19 cellular contexts compared by ENCODE assay signal in the genomic region with DNA sequence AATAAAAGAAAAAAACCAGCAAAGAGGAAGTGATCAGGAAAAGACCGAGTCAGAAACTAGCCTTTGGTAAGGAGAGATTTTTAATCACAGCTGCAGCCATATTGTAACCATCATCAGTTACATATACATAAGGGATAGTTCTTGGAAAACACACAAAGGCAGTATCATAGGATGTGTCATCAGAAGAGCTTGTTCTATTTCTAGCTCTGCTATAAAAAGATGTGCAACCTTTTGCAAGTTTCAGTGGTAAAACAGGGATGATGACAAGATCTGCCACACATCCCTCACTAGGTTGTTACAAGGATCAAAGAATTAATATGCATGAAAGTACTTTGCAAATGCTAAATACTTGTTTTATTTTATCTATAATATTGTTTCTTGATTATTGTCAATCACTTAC.
DNase-seq lines count a peak whose midpoint lies in the region; ATAC-seq, FAIRE-seq and TF ChIP-seq lines count a peak whose summit lies in the region.
"Had no signal": no experiment of that assay in that cellular context is flagged by ENCODE, and none has a peak within 500 bp of the region (broad histone marks: within the 10 kb centered on the region; RNA-seq: fewer than 3 reads in every experiment).

No MANE protein-coding gene starts in this region.

- H3K9me2 ChIP-seq in PC-3 (replicated peaks; ENCODE audit: low read length): no peaks in the 10 kb centered on the region

- peaks cover 1% of the 10 kb centered on the region for H3K36me3 Mint-ChIP-seq in activated CD4-positive, alpha-beta T cell treated with anti-CD3 and anti-CD28 coated beads for 36 hours (ENCODE audit: low read depth)

- H3K79me2 ChIP-seq in PC-3 (ENCODE audit: low read length) (no peaks in the 10 kb centered on the region), fibroblast of lung (ENCODE audit: control insufficient read depth, insufficient read depth, low read length) (no peaks in the 10 kb centered on the region)

- no peak overlapping the region for H2AK5ac ChIP-seq in neuronal stem cell (ENCODE audit: low read depth, low read length)

- no TSS peak for BruUV-seq in PC-3 (replicated peaks; lab: Mats Ljungman, UMichigan)

- H2BK12ac ChIP-seq in neuronal stem cell (ENCODE audit: low read length): no peak overlapping the region

- POLR2A ChIA-PET in activated CD4-positive, alpha-beta T cell treated with anti-CD3 and anti-CD28 coated beads for 36 hours (lab: Charles Lee): no interaction called here
- POLR2A ChIA-PET in PC-3 (lab: Charles Lee; ENCODE audit: unreplicated experiment): no interaction called here

- H3F3A ChIP-seq in PC-3 (ENCODE audit: low read length, unreplicated experiment): no peaks in the 10 kb centered on the region

- no peak for FAIRE-seq in GM12892 (lab: Jason Lieb, UNC)
- FAIRE-seq: G401.6 had no signal

- no peak overlapping the region for H2BK15ac ChIP-seq in neuronal stem cell (ENCODE audit: low read length)

- ATAC-seq in activated CD4-positive, alpha-beta T cell treated with anti-CD3 and anti-CD28 coated beads for 36 hours: peak; percentile 95
- peak; percentile 37 for ATAC-seq in PC-3
- peak; percentile 89 for ATAC-seq in stimulated activated naive CD8-positive, alpha-beta T cell treated with anti-CD3 and anti-CD28 coated beads, Interleukin-15, Interleukin-2, amounts not matched to agents 100 U/mL and 50 U/mL, for 24 hours
- ATAC-seq: lower lobe of right lung had no signal

- no CpG with 5 or more reads among the region's 1 CpG for WGBS in neuronal stem cell (ENCODE audit: extremely low coverage in 2 of 2, insufficient read length in 2 of 2, insufficient replicate concordance in 1 of 2), 2 donors

- peaks cover 13% of the 10 kb centered on the region for H3K4me1 Mint-ChIP-seq in activated CD4-positive, alpha-beta T cell treated with anti-CD3 and anti-CD28 coated beads for 36 hours

- H3K4ac ChIP-seq in neuronal stem cell (ENCODE audit: low read length): no peak overlapping the region

- no peak overlapping the region for H3K4me3 Mint-ChIP-seq in activated CD4-positive, alpha-beta T cell treated with anti-CD3 and anti-CD28 coated beads for 36 hours
- H3K4me3 Mint-ChIP-seq: activated naive CD8-positive, alpha-beta T cell had no signal

- no peaks in the 10 kb centered on the region for H3K79me1 ChIP-seq in neuronal stem cell (ENCODE audit: low read depth, low read length)

- no peak overlapping the region for H2BK5ac ChIP-seq in neuronal stem cell (ENCODE audit: low read length)

- intact Hi-C loops in activated CD4-positive, alpha-beta T cell treated with anti-CD3 and anti-CD28 coated beads for 36 hours (cut with DNase I, micrococcal nuclease): no loop called here
- intact Hi-C loops in PC-3 (cut with micrococcal nuclease): no loop called here

- no peak overlapping the region for H3K27ac Mint-ChIP-seq in activated CD4-positive, alpha-beta T cell treated with anti-CD3 and anti-CD28 coated beads for 36 hours
- H3K27ac Mint-ChIP-seq: activated naive CD8-positive, alpha-beta T cell had no signal

- no peaks in the 10 kb centered on the region for H3K27me3 Mint-ChIP-seq in activated CD4-positive, alpha-beta T cell treated with anti-CD3 and anti-CD28 coated beads for 36 hours
- H3K27me3 Mint-ChIP-seq: activated naive CD8-positive, alpha-beta T cell had no signal

- H3K27ac ChIP-seq in PC-3 (ENCODE audit: low read length): no peak overlapping the region
- H3K27ac ChIP-seq in fibroblast of lung (ENCODE audit: insufficient read depth, low read length): no peak overlapping the region
- H3K27ac ChIP-seq in neuronal stem cell (replicated peaks; ENCODE audit: low read length): no peak overlapping the region
- H3K27ac ChIP-seq in SJCRH30: no peak overlapping the region
- H3K27ac ChIP-seq: lower lobe of right lung had no signal

- H4K91ac ChIP-seq in neuronal stem cell (ENCODE audit: low read depth, low read length, poor library complexity): no peak overlapping the region

- H3K4me3 ChIP-seq in PC-3 (ENCODE audit: low read length) (no peak overlapping the region), fibroblast of lung (replicated peaks in 1 of 4; ENCODE audit: control extremely low read depth in 1 of 4, insufficient read depth in 1 of 4, low read depth in 3 of 4, low read length in 4 of 4) (no peak overlapping the region), neuronal stem cell (ENCODE audit: low read length in 2 of 2) (no peak overlapping the region), SJCRH30 (no peak overlapping the region)
- H3K4me3 ChIP-seq: lower lobe of right lung, sigmoid colon had no signal

- no peak overlapping the region for H3K18ac ChIP-seq in neuronal stem cell (ENCODE audit: low read length)

- H3K9ac ChIP-seq in PC-3 (ENCODE audit: low read length) (no peak overlapping the region), fibroblast of lung (ENCODE audit: insufficient read depth, low read length) (no peak overlapping the region), neuronal stem cell (ENCODE audit: low read depth, low read length, poor library complexity) (no peak overlapping the region)

- H3K9me3 ChIP-seq in PC-3 (ENCODE audit: low read length) (no peaks in the 10 kb centered on the region), fibroblast of lung (ENCODE audit: control insufficient read depth, insufficient read depth, low read depth, low read length) (no peaks in the 10 kb centered on the region), neuronal stem cell (replicated peaks in 1 of 2; ENCODE audit: control insufficient read depth in 2 of 2, insufficient read depth in 1 of 2, low read depth in 1 of 2, low read length in 2 of 2) (no peaks in the 10 kb centered on the region), SJCRH30 (replicated peaks) (no peaks in the 10 kb centered on the region)
- H3K9me3 ChIP-seq: lower lobe of right lung, sigmoid colon had no signal

- H3K9me3 Mint-ChIP-seq in activated CD4-positive, alpha-beta T cell treated with anti-CD3 and anti-CD28 coated beads for 36 hours (ENCODE audit: low read depth): no peaks in the 10 kb centered on the region

- no peaks in the 10 kb centered on the region for H3K36me3 ChIP-seq in PC-3 (ENCODE audit: low read depth, low read length)
- H3K36me3 ChIP-seq in fibroblast of lung (ENCODE audit: control insufficient read depth, insufficient read depth, low read length): no peaks in the 10 kb centered on the region
- no peaks in the 10 kb centered on the region for H3K36me3 ChIP-seq in neuronal stem cell (replicated peaks in 1 of 2; ENCODE audit: control insufficient read depth in 2 of 2, insufficient read depth in 2 of 2, low read length in 2 of 2)
- H3K36me3 ChIP-seq in SJCRH30: peaks cover 2% of the 10 kb centered on the region; the same call in 1 of the 2 replicates
- H3K36me3 ChIP-seq: lower lobe of right lung, sigmoid colon had no signal

- H3K4me2 ChIP-seq in PC-3 (ENCODE audit: low read length) (no peak overlapping the region), fibroblast of lung (ENCODE audit: extremely low read depth, insufficient read depth, low read length) (no peak overlapping the region), neuronal stem cell (ENCODE audit: insufficient read depth, low read length, poor library complexity, severe bottlenecking) (no peak overlapping the region)

- H4K20me1 ChIP-seq in PC-3 (ENCODE audit: low read length) (no peaks in the 10 kb centered on the region), fibroblast of lung (ENCODE audit: control insufficient read depth, extremely low read depth, insufficient read depth, low read length) (no peaks in the 10 kb centered on the region)

- H2AFZ ChIP-seq in PC-3 (ENCODE audit: low read length): no peak overlapping the region
- H2AFZ ChIP-seq in fibroblast of lung (ENCODE audit: low read length): no peak overlapping the region
- no peak overlapping the region for H2AFZ ChIP-seq in neuronal stem cell (ENCODE audit: low read length)

- no peak overlapping the region for H2BK120ac ChIP-seq in neuronal stem cell (ENCODE audit: low read depth, low read length)

- no peaks in the 10 kb centered on the region for H3K27me3 ChIP-seq in PC-3 (ENCODE audit: low read length)
- no peaks in the 10 kb centered on the region for H3K27me3 ChIP-seq in fibroblast of lung (ENCODE audit: control insufficient read depth, insufficient read depth, low read length)
- H3K27me3 ChIP-seq in neuronal stem cell (ENCODE audit: control insufficient read depth in 3 of 3, insufficient read depth in 3 of 3, low read depth in 1 of 3, low read length in 3 of 3): no peaks in the 10 kb centered on the region
- no peaks in the 10 kb centered on the region for H3K27me3 ChIP-seq in SJCRH30
- H3K27me3 ChIP-seq: sigmoid colon had no signal

- no peak for DNase-seq in activated CD4-positive, alpha-beta T cell treated with anti-CD3 and anti-CD28 coated beads for 36 hours
- DNase-seq in activated CD4-positive, alpha-beta T cell treated with anti-CD3 and anti-CD28 coated beads for 1 hour: no peak
- DNase-seq in PC-3 (peak; percentile 27), fibroblast of lung (ENCODE audit: low read depth in 2 of 2) (peak; percentile 19 to 41), GM12892 (ENCODE audit: insufficient read length) (no peak), neuronal stem cell (ENCODE audit: low spot score) (no peak), SJCRH30 (no peak)
- DNase-seq in stimulated activated naive CD8-positive, alpha-beta T cell treated with anti-CD3 and anti-CD28 coated beads, Interleukin-15, Interleukin-2, amounts not matched to agents 100 U/mL and 50 U/mL, for 24 hours: no peak
- DNase-seq: 8988T; KG1; lower lobe of right lung; NCI-H1694 treated with DMSO at 0.1 percent for 48 hours; NCI-H82; SHP77; sigmoid colon; stimulated activated naive CD4-positive, alpha-beta T cell treated with Interleukin-2 at 50 U/mL for 16 hours; T1000 had no signal

- CTCF ChIA-PET in activated CD4-positive, alpha-beta T cell treated with anti-CD3 and anti-CD28 coated beads for 36 hours (lab: Charles Lee): no interaction called here
- CTCF ChIA-PET in PC-3 (lab: Charles Lee): no interaction called here

- TF ChIP-seq POLR2A in GM12892 (IDR thresholded peaks at IDR 0.05; ENCODE audit: low read depth, low read length): no peak

- TF ChIP-seq CTCF in PC-3 (conservative IDR thresholded peaks at IDR 0.05; ENCODE audit: low read depth, low read length) (no peak), fibroblast of lung (conservative IDR thresholded peaks at IDR 0.05 in 1 of 2, IDR thresholded peaks at IDR 0.05 in 1 of 2; ENCODE audit: low read depth in 1 of 2, low read length in 2 of 2) (no peak)

- H3K14ac ChIP-seq in neuronal stem cell (ENCODE audit: low read length): no peak overlapping the region

- H4K8ac ChIP-seq in neuronal stem cell (ENCODE audit: low read depth, low read length): no peak overlapping the region

- no peak overlapping the region for H3K23ac ChIP-seq in neuronal stem cell (ENCODE audit: low read depth, low read length, poor library complexity)

- H3K4me1 ChIP-seq in PC-3 (ENCODE audit: insufficient read depth, low read length) (no peaks in the 10 kb centered on the region), fibroblast of lung (ENCODE audit: control insufficient read depth, extremely low read depth, insufficient read depth, low read length) (no peaks in the 10 kb centered on the region), neuronal stem cell (ENCODE audit: control insufficient read depth in 2 of 2, insufficient read depth in 1 of 2, low read depth in 1 of 2, low read length in 2 of 2) (no peaks in the 10 kb centered on the region), SJCRH30 (no peaks in the 10 kb centered on the region)
- H3K4me1 ChIP-seq: lower lobe of right lung had no signal

Comparison
In these comparisons a context has a peak if more than half of its experiments do, and no peak if none do; other contexts are left out.
1. ATAC-seq: peak in every context shown above with its lines; median percentile 95 in activated CD4-positive, alpha-beta T cell treated with anti-CD3 and anti-CD28 coated beads for 36 hours; 89 in stimulated activated naive CD8-positive, alpha-beta T cell treated with anti-CD3 and anti-CD28 coated beads, Interleukin-15, Interleukin-2, amounts not matched to agents 100 U/mL and 50 U/mL, for 24 hours; 37 in PC-3.
2. DNase-seq: peak in PC-3 (single experiment) and fibroblast of lung (2 of 2); none in activated CD4-positive, alpha-beta T cell treated with anti-CD3 and anti-CD28 coated beads for 36 hours (single experiment), activated CD4-positive, alpha-beta T cell treated with anti-CD3 and anti-CD28 coated beads for 1 hour (single experiment), stimulated activated naive CD8-positive, alpha-beta T cell treated with anti-CD3 and anti-CD28 coated beads, Interleukin-15, Interleukin-2, amounts not matched to agents 100 U/mL and 50 U/mL, for 24 hours (single experiment), GM12892 (single experiment), neuronal stem cell (single experiment) and SJCRH30 (0 of 2).